Comparison of ENCODE assay signal across 8 cellular contexts in genomic region chr1:107750364-107750959, GRCh38.
A peak's percentile ranks its signal among the peaks of the same experiment; 100 is the strongest.
DNase-seq lines count a peak whose midpoint lies in the region; ATAC-seq and TF ChIP-seq lines count a peak whose summit lies in the region.

No MANE protein-coding gene starts in this region.

- DNase-seq in AG20443 (ENCODE audit: low spot score) (peak; percentile 64), NCI-H1417 (lab: John Stamatoyannopoulos, UW) (peak; percentile 58 to 84 (median 73)), SK-N-MC (ENCODE audit: low read depth, low spot score) (peak; percentile 87), epidermal melanocyte (ENCODE audit: insufficient read length, low spot score) (peak; percentile 37), mucosa of gallbladder (ENCODE audit: low spot score) (peak; percentile 56)
- no peak for DNase-seq in activated effector memory CD4-positive, alpha-beta T cell treated with anti-CD3 and anti-CD28 coated beads, Interleukin-2, amount 50 U/mL, for 16 hours

- no peaks in the 10 kb centered on the region for H3K9me3 ChIP-seq in SK-N-MC (ENCODE audit: low read depth, low read length)

- H3K36me3 ChIP-seq in SK-N-MC (ENCODE audit: insufficient read depth, low read length): no peaks in the 10 kb centered on the region

- peak overlapping the region; percentile 59 for H3K4me3 ChIP-seq in SK-N-MC

- H3K9ac ChIP-seq in SK-N-MC (ENCODE audit: insufficient read length): peak overlapping the region; percentile 18

- H3K27ac ChIP-seq in SK-N-MC: peak overlapping the region; percentile 86

- peak; percentile 74 for TF ChIP-seq CTCF in GM12872 (IDR thresholded peaks at IDR 0.05; ENCODE audit: insufficient read depth, low read depth, low read length)

- no peak for ATAC-seq in GM18517 (IDR thresholded peaks at IDR 0.05; ENCODE audit: unreplicated experiment)
